20 cellular contexts compared by ENCODE assay signal in genomic region chr18:2927745-2928144, GRCh38.
DNase-seq lines count a peak whose midpoint lies in the region; ATAC-seq, FAIRE-seq and TF ChIP-seq lines count a peak whose summit lies in the region.
"Had no signal": no experiment of that assay in that cellular context is flagged by ENCODE, and none has a peak within 500 bp of the region (broad histone marks: within the 10 kb centered on the region; RNA-seq: fewer than 3 reads in every experiment).

No MANE protein-coding gene starts in this region.

- TF ChIP-seq CTCF in HepG2 (CRISPR knock-in tag; IDR thresholded peaks at IDR 0.05) (no peak), right lobe of liver (IDR thresholded peaks at IDR 0.05) (no peak)

- H3K4me3 ChIP-seq in HepG2 (replicated peaks in 1 of 3; ENCODE audit: insufficient read depth in 1 of 3, low read depth in 2 of 3, low read length in 3 of 3) (no peak overlapping the region), right lobe of liver (no peak overlapping the region)
- no peak overlapping the region for H3K4me3 ChIP-seq in naive thymus-derived CD4-positive, alpha-beta T cell (ENCODE audit: low read length)
- H3K4me3 ChIP-seq: BLaER1 treated with 17β-estradiol and CSF1 and Interleukin-3, amounts not matched to agents 10 nM and 100 nM; GM12878 had no signal

- peak overlapping the region; percentile 42 for H3K27ac Mint-ChIP-seq in activated CD4-positive, alpha-beta T cell treated with anti-CD3 and anti-CD28 coated beads, Interleukin-2, amount 10 ng/mL, durations not matched to agents 7 days and 5 days
- peak overlapping the region in 6 of 9 donors; percentile 19 to 59 (median 36) for H3K27ac Mint-ChIP-seq in naive thymus-derived CD4-positive, alpha-beta T cell
- H3K27ac Mint-ChIP-seq: CD8-positive, alpha-beta T cell had no signal

- H3K27me3 Mint-ChIP-seq in activated CD4-positive, alpha-beta T cell treated with anti-CD3 and anti-CD28 coated beads, Interleukin-2, amount 10 ng/mL, durations not matched to agents 7 days and 5 days = no peaks in the 10 kb centered on the region
- H3K27me3 Mint-ChIP-seq in naive thymus-derived CD4-positive, alpha-beta T cell = no peaks in the 10 kb centered on the region

- no peak for TF ChIP-seq POLR2A in HepG2 (IDR thresholded peaks at IDR 0.05; ENCODE audit: insufficient read depth in 1 of 2, low read depth in 2 of 2, low read length in 2 of 2)
- TF ChIP-seq POLR2A in right lobe of liver (IDR thresholded peaks at IDR 0.05) = no peak

- no peaks in the 10 kb centered on the region for H3K9me3 Mint-ChIP-seq in activated CD4-positive, alpha-beta T cell treated with anti-CD3 and anti-CD28 coated beads, Interleukin-2, amount 10 ng/mL, durations not matched to agents 7 days and 5 days
- no peaks in the 10 kb centered on the region for H3K9me3 Mint-ChIP-seq in naive thymus-derived CD4-positive, alpha-beta T cell
- H3K9me3 Mint-ChIP-seq: CD8-positive, alpha-beta T cell had no signal

- CTCF ChIA-PET in activated CD4-positive, alpha-beta T cell treated with anti-CD3 and anti-CD28 coated beads, Interleukin-2, amount 10 ng/mL, durations not matched to agents 7 days and 5 days (lab: Charles Lee) = interaction anchor here (1.0 to 3.0 kb wide), 3 partner anchors 9 to 135 kb away, joined by 3 to 7 read pairs (median 7); no protein-coding TSS in a partner anchor
- CTCF ChIA-PET in HepG2 (lab: Yijun Ruan, JAX; ENCODE audit: low intra/inter-chr PET ratio, low total read pairs) = no interaction called here
- CTCF ChIA-PET in naive thymus-derived CD4-positive, alpha-beta T cell (lab: Charles Lee) = interaction anchor here (0.9 to 8.7 kb wide), 4 partner anchors 30 to 224 kb away, joined by 3 to 150 read pairs (median 4); no protein-coding TSS in a partner anchor

- WGBS in HepG2 (ENCODE audit: low lambda C conversion rate) = 96% methylated on average over 8 of the region's 8 CpGs
- WGBS in right lobe of liver (ENCODE audit: insufficient coverage, low coverage, low lambda C conversion rate, missing lambda C conversion rate) = 78% methylated on average over 8 of the region's 8 CpGs

- ATAC-seq in HepG2 (no peak), right lobe of liver (no peak), HG02763 (IDR thresholded peaks at IDR 0.05; ENCODE audit: unreplicated experiment) (no peak)
- ATAC-seq in naive thymus-derived CD4-positive, alpha-beta T cell = no peak
- ATAC-seq: CD8-positive, alpha-beta T cell; GM12878 had no signal

- H2AFZ ChIP-seq in HepG2 (ENCODE audit: low read length) = no peak overlapping the region

- peaks cover 46 to 97% of the 10 kb centered on the region in 2 experiments for H3K36me3 ChIP-seq in HepG2 (replicated peaks in 1 of 2; ENCODE audit: control insufficient read depth in 1 of 2, insufficient read depth in 2 of 2, low read length in 2 of 2)
- peaks cover 19 to 99% (median 64%) of the 10 kb centered on the region in 4 donors for H3K36me3 ChIP-seq in right lobe of liver
- peaks cover 37 to 89% (median 66%) of the 10 kb centered on the region in 3 experiments for H3K36me3 ChIP-seq in naive thymus-derived CD4-positive, alpha-beta T cell (ENCODE audit: control insufficient read depth in 2 of 3, insufficient read depth in 3 of 3, low read length in 3 of 3)

- H3K9me3 ChIP-seq in HepG2 (ENCODE audit: low read length) (no peaks in the 10 kb centered on the region), right lobe of liver (no peaks in the 10 kb centered on the region)
- H3K9me3 ChIP-seq in naive thymus-derived CD4-positive, alpha-beta T cell (ENCODE audit: control insufficient read depth in 2 of 3, low read length in 3 of 3) = no peaks in the 10 kb centered on the region
- H3K9me3 ChIP-seq: BLaER1 treated with 17β-estradiol and CSF1 and Interleukin-3, amounts not matched to agents 10 nM and 100 nM had no signal

- no peaks in the 10 kb centered on the region for H3K27me3 ChIP-seq in HepG2 (ENCODE audit: control insufficient read depth in 1 of 2, insufficient read depth in 2 of 2, low read length in 2 of 2)
- H3K27me3 ChIP-seq in right lobe of liver = no peaks in the 10 kb centered on the region
- H3K27me3 ChIP-seq in naive thymus-derived CD4-positive, alpha-beta T cell (ENCODE audit: control insufficient read depth in 2 of 2, insufficient read depth in 2 of 2, low read length in 2 of 2) = no peaks in the 10 kb centered on the region
- H3K27me3 ChIP-seq: BLaER1 treated with 17β-estradiol and CSF1 and Interleukin-3, amounts not matched to agents 10 nM and 100 nM had no signal

- intact Hi-C loops in HepG2 (cut with micrococcal nuclease; ENCODE audit: unreplicated experiment) = no loop called here
- intact Hi-C loops in right lobe of liver (cut with DNase I) = loop anchor here in 1 of 2 donors (10.0 kb wide), 1 partner anchor 147 kb away; no protein-coding TSS in a partner anchor
- intact Hi-C loops in naive thymus-derived CD4-positive, alpha-beta T cell (cut with micrococcal nuclease) = no loop called here

- H3K4me2 ChIP-seq in HepG2 (ENCODE audit: low read depth, low read length) = no peak overlapping the region
- H3K4me2 ChIP-seq: BLaER1 treated with 17β-estradiol and CSF1 and Interleukin-3, amounts not matched to agents 10 nM and 100 nM had no signal

- H3K4me1 ChIP-seq in HepG2 (ENCODE audit: insufficient read depth, low read length) = peaks cover 7% of the 10 kb centered on the region
- H3K4me1 ChIP-seq in right lobe of liver = no peaks in the 10 kb centered on the region
- H3K4me1 ChIP-seq in naive thymus-derived CD4-positive, alpha-beta T cell (ENCODE audit: control insufficient read depth in 2 of 2, insufficient read depth in 2 of 2, low read length in 2 of 2) = peaks cover 5 to 6% of the 10 kb centered on the region in 2 donors

- no peak for DNase-seq in activated CD4-positive, alpha-beta T cell treated with anti-CD3 and anti-CD28 coated beads, Interleukin-2, amount 10 ng/mL, durations not matched to agents 7 days and 5 days
- no peak for DNase-seq in activated CD4-positive, alpha-beta T cell treated with anti-CD3 and anti-CD28 coated beads for 1 hour
- DNase-seq in HepG2 (ENCODE audit: low spot score) (no peak), right lobe of liver (no peak), epidermal melanocyte (ENCODE audit: insufficient read length, low spot score) (no peak)
- DNase-seq in naive thymus-derived CD4-positive, alpha-beta T cell = no peak
- DNase-seq: 8988T; CD8-positive, alpha-beta T cell; DND-41; H7; KG1; NCI-H1092; NCI-H1436; NCI-H1930; SHP77 treated with DMSO at 0.1 percent for 48 hours had no signal

- no peak for FAIRE-seq in HepG2 (lab: Jason Lieb, UNC)
- FAIRE-seq: GM12878 had no signal

- TSS peak; percentile 16 for BruUV-seq in HepG2 (replicated peaks; lab: Mats Ljungman, UMichigan)

- H3K4me1 Mint-ChIP-seq in activated CD4-positive, alpha-beta T cell treated with anti-CD3 and anti-CD28 coated beads, Interleukin-2, amount 10 ng/mL, durations not matched to agents 7 days and 5 days = peaks cover 12% of the 10 kb centered on the region
- peaks cover 4 to 11% (median 6%) of the 10 kb centered on the region in 7 donors for H3K4me1 Mint-ChIP-seq in naive thymus-derived CD4-positive, alpha-beta T cell

- TF ChIP-seq RAD21 in HepG2 (CRISPR knock-in tag; IDR thresholded peaks at IDR 0.05) = no peak

- peaks cover 84% of the 10 kb centered on the region for H3K36me3 Mint-ChIP-seq in activated CD4-positive, alpha-beta T cell treated with anti-CD3 and anti-CD28 coated beads, Interleukin-2, amount 10 ng/mL, durations not matched to agents 7 days and 5 days (ENCODE audit: low read depth)
- H3K36me3 Mint-ChIP-seq in naive thymus-derived CD4-positive, alpha-beta T cell = peaks cover 4 to 55% (median 34%) of the 10 kb centered on the region in 5 donors

- TF ChIP-seq EP300 in HepG2 (IDR thresholded peaks at IDR 0.05; ENCODE audit: low read depth in 2 of 2, low read length in 2 of 2) (no peak), HepG2 (CRISPR knock-in tag; IDR thresholded peaks at IDR 0.05; ENCODE audit: borderline replicate concordance) (no peak)

- no peak overlapping the region for H3K9ac ChIP-seq in HepG2 (ENCODE audit: insufficient read depth, low read depth, low read length)
- H3K9ac ChIP-seq: BLaER1 treated with 17β-estradiol and CSF1 and Interleukin-3, amounts not matched to agents 10 nM and 100 nM had no signal

- H3K27ac ChIP-seq in HepG2 (ENCODE audit: extremely low read length, insufficient read depth, low read length) (no peak overlapping the region), right lobe of liver (no peak overlapping the region)
- H3K27ac ChIP-seq in naive thymus-derived CD4-positive, alpha-beta T cell (ENCODE audit: low read depth, low read length) = no peak overlapping the region
- H3K27ac ChIP-seq: BLaER1 treated with 17β-estradiol and CSF1 and Interleukin-3, amounts not matched to agents 10 nM and 100 nM; HL-60; RWPE1 had no signal

- no peaks in the 10 kb centered on the region for H4K20me1 ChIP-seq in HepG2 (ENCODE audit: insufficient read depth, low read length)

- no peaks in the 10 kb centered on the region for H3K79me2 ChIP-seq in HepG2 (ENCODE audit: insufficient read depth, low read length)

- POLR2A ChIA-PET in activated CD4-positive, alpha-beta T cell treated with anti-CD3 and anti-CD28 coated beads, Interleukin-2, amount 10 ng/mL, durations not matched to agents 7 days and 5 days (lab: Charles Lee) = no interaction called here
- POLR2A ChIA-PET in HepG2 (lab: Yijun Ruan, JAX) = no interaction called here
- POLR2A ChIA-PET in naive thymus-derived CD4-positive, alpha-beta T cell (lab: Charles Lee) = no interaction called here

- in situ Hi-C loops in HepG2 (cut with HindIII; ENCODE audit: extremely low pct_ligation_motif_present, low pct_unique_long_range_greater_than_20kb) = no loop called here

- no peak overlapping the region for H3K4me3 Mint-ChIP-seq in activated CD4-positive, alpha-beta T cell treated with anti-CD3 and anti-CD28 coated beads, Interleukin-2, amount 10 ng/mL, durations not matched to agents 7 days and 5 days
- H3K4me3 Mint-ChIP-seq in naive thymus-derived CD4-positive, alpha-beta T cell = no peak overlapping the region
- H3K4me3 Mint-ChIP-seq: CD8-positive, alpha-beta T cell had no signal

TF ChIP-seq in HepG2, 621 proteins besides CTCF, POLR2A, EP300 and RAD21 (continues in another document):
- TF ChIP-seq ZNF431 (CRISPR knock-in tag; IDR thresholded peaks at IDR 0.05; ENCODE audit: borderline replicate concordance, low read depth) = no peak
- no peak for TF ChIP-seq ZNF562 (CRISPR knock-in tag; IDR thresholded peaks at IDR 0.05; ENCODE audit: borderline replicate concordance)
- no peak for TF ChIP-seq JDP2 (CRISPR knock-in tag; IDR thresholded peaks at IDR 0.05; ENCODE audit: borderline replicate concordance)
- TF ChIP-seq ZMAT5 (CRISPR knock-in tag; IDR thresholded peaks at IDR 0.05; ENCODE audit: borderline replicate concordance, low read depth) = no peak
- TF ChIP-seq ZNF331 (CRISPR knock-in tag; IDR thresholded peaks at IDR 0.05) = no peak
- TF ChIP-seq ZNF256 (CRISPR knock-in tag; conservative IDR thresholded peaks at IDR 0.05) = no peak
- TF ChIP-seq JUNB (CRISPR knock-in tag; IDR thresholded peaks at IDR 0.05; ENCODE audit: borderline replicate concordance) = no peak
- TF ChIP-seq SRSF9 (IDR thresholded peaks at IDR 0.05; ENCODE audit: borderline replicate concordance, insufficient read depth, low read depth, low read length, poor library complexity, severe bottlenecking) = no peak
